34 cellular contexts compared by ENCODE assay signal in the genomic region with DNA sequence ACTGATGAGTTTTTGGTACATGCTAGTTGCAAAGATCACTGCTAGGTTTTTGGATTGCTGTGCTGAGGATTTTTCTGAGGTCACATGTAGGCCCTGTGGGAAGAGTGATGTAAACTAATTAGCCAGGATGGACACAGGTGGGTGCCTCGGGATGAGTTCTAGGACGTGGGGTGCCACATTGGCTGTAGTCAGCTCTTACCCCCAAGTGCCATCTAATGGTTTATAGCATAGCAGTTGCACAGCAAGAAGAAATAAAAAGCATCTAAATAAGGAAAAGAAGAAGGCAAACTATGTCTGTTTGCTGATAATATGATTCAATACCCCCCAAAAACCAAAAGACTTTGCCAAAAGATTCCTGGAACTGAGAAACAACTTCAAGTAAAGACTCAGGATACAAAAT. TPM values are rescaled to one million over a fixed set of nuclear protein-coding genes. Genes with fewer than 3 reads are reported as not detected.
"Had no signal": no experiment of that assay in that cellular context is flagged by ENCODE, and none has a peak within 500 bp of the region (broad histone marks: within the 10 kb centered on the region; RNA-seq: fewer than 3 reads in every experiment).

No MANE protein-coding gene starts in this region.

- H3K4me3 ChIP-seq: ascending aorta, cardiac muscle cell had no signal

- H3K9me3 ChIP-seq: ascending aorta had no signal

- H3K36me3 ChIP-seq: ascending aorta, cardiac muscle cell had no signal

- DNase-seq: activated B cell treated with CpG ODN at 0.5 μM for 24 hours; activated CD4-positive, alpha-beta memory T cell treated with anti-CD3 and anti-CD28 coated beads for 36 hours; activated CD4-positive, alpha-beta T cell treated with anti-CD3 and anti-CD28 coated beads for 4 hours; activated CD4-positive, alpha-beta T cell treated with anti-CD3 and anti-CD28 coated beads, Interleukin-2, amount 10 ng/mL, durations not matched to agents 24 days and 14 days; activated CD4-positive, alpha-beta T cell treated with anti-CD3 and anti-CD28 coated beads, Interleukin-2, amount 50 U/mL, for 1 hour; activated CD4-positive, alpha-beta T cell treated with anti-CD3 and anti-CD28 coated beads, Interleukin-2, amount 50 U/mL, for 4 hours; activated CD4-positive, CD25-positive, alpha-beta regulatory T cell treated with anti-CD3 and anti-CD28 coated beads, Interleukin-2, amount 50 U/mL, for 72 hours; activated CD8-positive, alpha-beta memory T cell treated with anti-CD3 and anti-CD28 coated beads, Interleukin-2, amount 50 U/mL, for 4 hours; activated CD8-positive, alpha-beta T cell treated with anti-CD3 and anti-CD28 coated beads for 36 hours; activated effector memory CD4-positive, alpha-beta T cell treated with anti-CD3 and anti-CD28 coated beads, Interleukin-2, amount 50 U/mL, for 16 hours; activated gamma-delta T cell treated with Interleukin-2 at 50 U/mL for 16 hours; activated naive CD4-positive, alpha-beta T cell; activated naive CD4-positive, alpha-beta T cell treated with anti-CD3 and anti-CD28 coated beads, Interleukin-2, amount 10 ng/mL, durations not matched to agents 7 days and 5 days; activated naive CD8-positive, alpha-beta T cell treated with anti-CD3 and anti-CD28 coated beads, Interleukin-2, amount 10 ng/mL, durations not matched to agents 7 days and 5 days; activated naive CD8-positive, alpha-beta T cell treated with anti-CD3 and anti-CD28 coated beads, Interleukin-2, amount 50 U/mL, for 24 hours; activated T-cell treated with anti-CD3 and anti-CD28 coated beads for 4 hours; activated T-cell treated with anti-CD3 and anti-CD28 coated beads, Interleukin-2, amount 50 U/mL, for 1 hour; activated T-cell treated with anti-CD3 and anti-CD28 coated beads, Interleukin-2, amount 50 U/mL, for 4 hours; activated T-cell treated with anti-CD3 and anti-CD28 coated beads, Interleukin-2, amount 50 U/mL, for 72 hours; amygdala; caudate nucleus; cerebellar nuclear complex; T-cell; T-helper 2 cell; T-helper 9 cell had no signal

- H3K27ac ChIP-seq: ascending aorta, cardiac muscle cell, VCaP had no signal

- ATAC-seq: activated CD8-positive, alpha-beta T cell treated with anti-CD3 and anti-CD28 coated beads for 36 hours; activated naive CD8-positive, alpha-beta T cell treated with anti-CD3 and anti-CD28 coated beads, Interleukin-2, amount 50 U/mL, for 24 hours; activated T-cell treated with anti-CD3 and anti-CD28 coated beads, Interleukin-2, amount 50 U/mL, for 4 hours; activated T-cell treated with anti-CD3 and anti-CD28 coated beads, Interleukin-2, amount 50 U/mL, for 72 hours; activated T-helper 17 cell treated with anti-CD3 and anti-CD28 coated beads, Interleukin-2, amount 50 U/mL, for 72 hours; T-cell had no signal

- H3K4me1 ChIP-seq: ascending aorta had no signal

- H3K27me3 ChIP-seq: ascending aorta, cardiac muscle cell had no signal

RNA-seq across cellular contexts. Expression of a gene that starts 9.8 kb away (rescaled TPM):
- total RNA-seq: activated B cell treated with CpG ODN at 0.5 μM for 24 hours; activated CD4-positive, alpha-beta memory T cell treated with anti-CD3 and anti-CD28 coated beads for 36 hours; activated CD4-positive, alpha-beta T cell treated with anti-CD3 and anti-CD28 coated beads, Interleukin-2, amount 10 ng/mL, durations not matched to agents 24 days and 14 days; activated CD8-positive, alpha-beta memory T cell treated with anti-CD3 and anti-CD28 coated beads for 36 hours; activated CD8-positive, alpha-beta T cell treated with anti-CD3 and anti-CD28 coated beads for 36 hours; activated naive CD8-positive, alpha-beta T cell treated with anti-CD3 and anti-CD28 coated beads, Interleukin-2, amount 10 ng/mL, durations not matched to agents 7 days and 5 days; activated T-cell treated with anti-CD3 and anti-CD28 coated beads, Interleukin-2, amount 50 U/mL, for 4 hours; activated T-cell treated with anti-CD3 and anti-CD28 coated beads, Interleukin-2, amount 50 U/mL, for 72 hours; activated T-helper 1 cell treated with anti-CD3 and anti-CD28 coated beads, Interleukin-12 subunit alpha, Interleukin-12 subunit beta, Interleukin-2, Interleukin-4 antibody, amounts not matched to agents 30 ng/mL and 10 ng/mL and 1 ng/mL, durations not matched to agents 14 hours and 24 hours and 36 hours; activated T-helper 17 cell treated with anti-CD3 and anti-CD28 coated beads, Interleukin-2, amount 50 U/mL, for 72 hours; ascending aorta; bronchial epithelial cell; cardiac muscle cell; chondrocyte; T-cell; T-helper 1 cell treated with Interleukin-12 subunit alpha and Interleukin-12 subunit beta and Interleukin-4 antibody, amounts not matched to agents 30 ng/mL and 1 ng/mL, for 36 hours had no signal

RNA-seq across cellular contexts. Expression of a gene that starts 17.5 kb away (rescaled TPM):
- total RNA-seq: activated B cell treated with CpG ODN at 0.5 μM for 24 hours; activated CD4-positive, alpha-beta memory T cell treated with anti-CD3 and anti-CD28 coated beads for 36 hours; activated CD4-positive, alpha-beta T cell treated with anti-CD3 and anti-CD28 coated beads, Interleukin-2, amount 10 ng/mL, durations not matched to agents 24 days and 14 days; activated CD8-positive, alpha-beta memory T cell treated with anti-CD3 and anti-CD28 coated beads for 36 hours; activated CD8-positive, alpha-beta T cell treated with anti-CD3 and anti-CD28 coated beads for 36 hours; activated naive CD8-positive, alpha-beta T cell treated with anti-CD3 and anti-CD28 coated beads, Interleukin-2, amount 10 ng/mL, durations not matched to agents 7 days and 5 days; activated T-cell treated with anti-CD3 and anti-CD28 coated beads, Interleukin-2, amount 50 U/mL, for 4 hours; activated T-cell treated with anti-CD3 and anti-CD28 coated beads, Interleukin-2, amount 50 U/mL, for 72 hours; activated T-helper 1 cell treated with anti-CD3 and anti-CD28 coated beads, Interleukin-12 subunit alpha, Interleukin-12 subunit beta, Interleukin-2, Interleukin-4 antibody, amounts not matched to agents 30 ng/mL and 10 ng/mL and 1 ng/mL, durations not matched to agents 14 hours and 24 hours and 36 hours; activated T-helper 17 cell treated with anti-CD3 and anti-CD28 coated beads, Interleukin-2, amount 50 U/mL, for 72 hours; ascending aorta; bronchial epithelial cell; cardiac muscle cell; chondrocyte; T-cell; T-helper 1 cell treated with Interleukin-12 subunit alpha and Interleukin-12 subunit beta and Interleukin-4 antibody, amounts not matched to agents 30 ng/mL and 1 ng/mL, for 36 hours had no signal

RNA-seq across cellular contexts. Expression of a gene that starts 31.6 kb away (rescaled TPM):
- total RNA-seq: activated B cell treated with CpG ODN at 0.5 μM for 24 hours; activated CD4-positive, alpha-beta memory T cell treated with anti-CD3 and anti-CD28 coated beads for 36 hours; activated CD4-positive, alpha-beta T cell treated with anti-CD3 and anti-CD28 coated beads, Interleukin-2, amount 10 ng/mL, durations not matched to agents 24 days and 14 days; activated CD8-positive, alpha-beta memory T cell treated with anti-CD3 and anti-CD28 coated beads for 36 hours; activated CD8-positive, alpha-beta T cell treated with anti-CD3 and anti-CD28 coated beads for 36 hours; activated naive CD8-positive, alpha-beta T cell treated with anti-CD3 and anti-CD28 coated beads, Interleukin-2, amount 10 ng/mL, durations not matched to agents 7 days and 5 days; activated T-cell treated with anti-CD3 and anti-CD28 coated beads, Interleukin-2, amount 50 U/mL, for 4 hours; activated T-cell treated with anti-CD3 and anti-CD28 coated beads, Interleukin-2, amount 50 U/mL, for 72 hours; activated T-helper 1 cell treated with anti-CD3 and anti-CD28 coated beads, Interleukin-12 subunit alpha, Interleukin-12 subunit beta, Interleukin-2, Interleukin-4 antibody, amounts not matched to agents 30 ng/mL and 10 ng/mL and 1 ng/mL, durations not matched to agents 14 hours and 24 hours and 36 hours; activated T-helper 17 cell treated with anti-CD3 and anti-CD28 coated beads, Interleukin-2, amount 50 U/mL, for 72 hours; ascending aorta; bronchial epithelial cell; cardiac muscle cell; chondrocyte; T-cell; T-helper 1 cell treated with Interleukin-12 subunit alpha and Interleukin-12 subunit beta and Interleukin-4 antibody, amounts not matched to agents 30 ng/mL and 1 ng/mL, for 36 hours had no signal

RNA-seq across cellular contexts. Expression of a gene that starts 44.5 kb away (rescaled TPM):
- total RNA-seq: activated B cell treated with CpG ODN at 0.5 μM for 24 hours; activated CD4-positive, alpha-beta memory T cell treated with anti-CD3 and anti-CD28 coated beads for 36 hours; activated CD4-positive, alpha-beta T cell treated with anti-CD3 and anti-CD28 coated beads, Interleukin-2, amount 10 ng/mL, durations not matched to agents 24 days and 14 days; activated CD8-positive, alpha-beta memory T cell treated with anti-CD3 and anti-CD28 coated beads for 36 hours; activated CD8-positive, alpha-beta T cell treated with anti-CD3 and anti-CD28 coated beads for 36 hours; activated naive CD8-positive, alpha-beta T cell treated with anti-CD3 and anti-CD28 coated beads, Interleukin-2, amount 10 ng/mL, durations not matched to agents 7 days and 5 days; activated T-cell treated with anti-CD3 and anti-CD28 coated beads, Interleukin-2, amount 50 U/mL, for 4 hours; activated T-cell treated with anti-CD3 and anti-CD28 coated beads, Interleukin-2, amount 50 U/mL, for 72 hours; activated T-helper 1 cell treated with anti-CD3 and anti-CD28 coated beads, Interleukin-12 subunit alpha, Interleukin-12 subunit beta, Interleukin-2, Interleukin-4 antibody, amounts not matched to agents 30 ng/mL and 10 ng/mL and 1 ng/mL, durations not matched to agents 14 hours and 24 hours and 36 hours; activated T-helper 17 cell treated with anti-CD3 and anti-CD28 coated beads, Interleukin-2, amount 50 U/mL, for 72 hours; ascending aorta; bronchial epithelial cell; cardiac muscle cell; chondrocyte; T-cell; T-helper 1 cell treated with Interleukin-12 subunit alpha and Interleukin-12 subunit beta and Interleukin-4 antibody, amounts not matched to agents 30 ng/mL and 1 ng/mL, for 36 hours had no signal

RNA-seq across cellular contexts. Expression of a gene that starts 52.4 kb away (rescaled TPM):
- total RNA-seq: activated CD4-positive, alpha-beta memory T cell treated with anti-CD3 and anti-CD28 coated beads for 36 hours; activated CD4-positive, alpha-beta T cell treated with anti-CD3 and anti-CD28 coated beads, Interleukin-2, amount 10 ng/mL, durations not matched to agents 24 days and 14 days; activated CD8-positive, alpha-beta memory T cell treated with anti-CD3 and anti-CD28 coated beads for 36 hours; activated CD8-positive, alpha-beta T cell treated with anti-CD3 and anti-CD28 coated beads for 36 hours; activated naive CD8-positive, alpha-beta T cell treated with anti-CD3 and anti-CD28 coated beads, Interleukin-2, amount 10 ng/mL, durations not matched to agents 7 days and 5 days; activated T-cell treated with anti-CD3 and anti-CD28 coated beads, Interleukin-2, amount 50 U/mL, for 4 hours; activated T-cell treated with anti-CD3 and anti-CD28 coated beads, Interleukin-2, amount 50 U/mL, for 72 hours; activated T-helper 1 cell treated with anti-CD3 and anti-CD28 coated beads, Interleukin-12 subunit alpha, Interleukin-12 subunit beta, Interleukin-2, Interleukin-4 antibody, amounts not matched to agents 30 ng/mL and 10 ng/mL and 1 ng/mL, durations not matched to agents 14 hours and 24 hours and 36 hours; activated T-helper 17 cell treated with anti-CD3 and anti-CD28 coated beads, Interleukin-2, amount 50 U/mL, for 72 hours; ascending aorta; bronchial epithelial cell; cardiac muscle cell; chondrocyte; T-cell; T-helper 1 cell treated with Interleukin-12 subunit alpha and Interleukin-12 subunit beta and Interleukin-4 antibody, amounts not matched to agents 30 ng/mL and 1 ng/mL, for 36 hours had no signal
